ENCODE assay signal across 16 cellular contexts in genomic region chr12:6908141-6908540, GRCh38. TPM values are rescaled to one million over a fixed set of nuclear protein-coding genes. Genes with fewer than 3 reads are reported as not detected.
"Had no signal": no experiment of that assay in that cellular context is flagged by ENCODE, and none has a peak within 500 bp of the region (broad histone marks: within the 10 kb centered on the region; RNA-seq: fewer than 3 reads in every experiment).

No MANE protein-coding gene starts in this region.

RNA-seq across cellular contexts. Expression of gene RNU7-1, which starts 35.5 kb away (rescaled TPM):
- total RNA-seq: stomach, subcutaneous adipose tissue, suprapubic skin, temporal lobe, testis, thoracic aorta, thyroid gland, tibial nerve, transverse colon, upper lobe of left lung, upper lobe of right lung, ureter, urinary bladder, uterus, vagina had no signal
- polyA plus RNA-seq: stomach, thymus, urinary bladder had no signal
